In genomic region chr19:28705008-28705407, GRCh38 we compare ENCODE assay signal across 11 cellular contexts.
DNase-seq lines count a peak whose midpoint lies in the region; ATAC-seq and TF ChIP-seq lines count a peak whose summit lies in the region.
"Had no signal": no experiment of that assay in that cellular context is flagged by ENCODE, and none has a peak within 500 bp of the region (broad histone marks: within the 10 kb centered on the region; RNA-seq: fewer than 3 reads in every experiment).

No MANE protein-coding gene starts in this region.

- H3K36me3 ChIP-seq in skeletal muscle satellite cell (ENCODE audit: insufficient read depth, low read length), result no peaks in the 10 kb centered on the region
- H3K36me3 ChIP-seq: BLaER1, Peyer's patch had no signal

- H3K27me3 ChIP-seq in skeletal muscle satellite cell (ENCODE audit: control insufficient read depth, insufficient read depth, low read length), result no peaks in the 10 kb centered on the region
- H3K27me3 ChIP-seq: BLaER1, Peyer's patch had no signal

- DNase-seq in NCI-H82 (lab: John Stamatoyannopoulos, UW) (peak; percentile 10), NCI-H82 treated with DMSO at 0.1 percent for 48 hours (lab: John Stamatoyannopoulos, UW; ENCODE audit: unreplicated experiment) (no peak), RPMI7951 (ENCODE audit: low read depth) (peak; percentile 76), fibroblast of pulmonary artery (ENCODE audit: low read depth) (peak; percentile 80), germinal center (ENCODE audit: low spot score) (no peak), NCI-H1105 treated with DMSO at 0.1 percent for 48 hours (lab: John Stamatoyannopoulos, UW) (no peak)
- DNase-seq: activated effector memory CD4-positive, alpha-beta T cell treated with Interleukin-2 at 50 U/mL for 16 hours; Peyer's patch had no signal

- peak; percentile 50 for TF ChIP-seq CTCF in fibroblast of pulmonary artery (IDR thresholded peaks at IDR 0.05; ENCODE audit: low read length, missing control alignments)

- H3K4me2 ChIP-seq in skeletal muscle satellite cell (ENCODE audit: low read length), result peak overlapping the region; percentile 32
- H3K4me2 ChIP-seq: BLaER1 had no signal

- no peak for ATAC-seq in GM21447 (IDR thresholded peaks at IDR 0.05; ENCODE audit: unreplicated experiment)

- peaks cover 47% of the 10 kb centered on the region for H3K4me1 ChIP-seq in skeletal muscle satellite cell (ENCODE audit: control insufficient read depth, insufficient read depth, low read length)
- H3K4me1 ChIP-seq: BLaER1, Peyer's patch had no signal

- peak overlapping the region; percentile 14 for H3K9ac ChIP-seq in skeletal muscle satellite cell (ENCODE audit: low read depth, low read length)
- H3K9ac ChIP-seq: BLaER1 had no signal

- no peaks in the 10 kb centered on the region for H3K9me3 ChIP-seq in skeletal muscle satellite cell (replicated peaks; ENCODE audit: low read length)
- H3K9me3 ChIP-seq: BLaER1, Peyer's patch had no signal

- H3K4me3 ChIP-seq in fibroblast of pulmonary artery (replicated peaks; ENCODE audit: low read depth, low read length), result no peak overlapping the region
- no peak overlapping the region for H3K4me3 ChIP-seq in skeletal muscle satellite cell (ENCODE audit: low read length)
- H3K4me3 ChIP-seq: BLaER1, Peyer's patch had no signal

Comparison
In these comparisons a context has a peak if more than half of its experiments do, and no peak if none do; other contexts are left out.
1. DNase-seq: peak in NCI-H82 (single experiment), RPMI7951 (single experiment) and fibroblast of pulmonary artery (single experiment); none in NCI-H82 treated with DMSO at 0.1 percent for 48 hours (single experiment), germinal center (single experiment) and NCI-H1105 treated with DMSO at 0.1 percent for 48 hours (single experiment).